Comparison of ENCODE assay signal across 30 cellular contexts in the genomic region with DNA sequence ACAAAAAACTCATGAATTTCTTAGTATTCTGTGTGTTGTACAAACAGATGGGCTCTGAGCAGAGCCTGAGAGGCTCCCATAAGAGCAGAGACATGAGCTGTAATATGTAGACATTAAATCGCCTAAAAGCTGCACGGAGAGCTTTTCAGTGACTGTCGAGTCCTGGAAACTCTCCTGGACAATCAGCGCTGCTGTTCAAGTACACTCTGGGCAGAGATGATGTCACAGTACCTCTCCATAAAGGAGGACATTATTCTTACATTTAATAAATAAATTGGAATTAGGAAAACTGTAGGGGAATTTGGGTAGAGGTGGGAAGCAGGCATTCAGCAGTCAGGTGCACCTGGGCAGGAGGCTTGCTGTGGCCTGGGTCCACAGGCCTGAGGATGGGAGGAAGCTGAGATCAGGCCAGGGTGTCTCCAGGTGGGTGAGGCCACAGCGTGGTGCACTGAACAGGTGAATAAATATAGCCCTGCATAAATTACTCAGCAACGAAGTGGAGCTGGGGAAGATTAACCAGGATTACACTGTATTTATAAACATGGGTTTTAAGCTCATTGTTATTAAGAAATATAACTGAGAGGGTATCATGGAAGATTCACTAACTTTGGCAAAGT. TPM values are rescaled to one million over a fixed set of nuclear protein-coding genes. Genes with fewer than 3 reads are reported as not detected.
DNase-seq lines count a peak whose midpoint lies in the region; ATAC-seq, FAIRE-seq and TF ChIP-seq lines count a peak whose summit lies in the region.
"Had no signal": no experiment of that assay in that cellular context is flagged by ENCODE, and none has a peak within 500 bp of the region (broad histone marks: within the 10 kb centered on the region; RNA-seq: fewer than 3 reads in every experiment).

No MANE protein-coding gene starts in this region.

- no peak for TF ChIP-seq CTCF in GM12878 (IDR thresholded peaks at IDR 0.05 in 2 of 3, conservative IDR thresholded peaks at IDR 0.05 in 1 of 3; ENCODE audit: control insufficient read depth in 2 of 3, extremely low read depth in 1 of 3, insufficient read depth in 1 of 3, low read depth in 3 of 3, low read length in 3 of 3)
- TF ChIP-seq CTCF in A673 (conservative IDR thresholded peaks at IDR 0.05; ENCODE audit: low read depth, low read length), result no peak

- TF ChIP-seq POLR2A in GM12878 (IDR thresholded peaks at IDR 0.05; ENCODE audit: low read depth, low read length), result no peak

- H3K4me2 ChIP-seq in Karpas-422 (ENCODE audit: low read depth, low read length, poor library complexity, severe bottlenecking), result peak overlapping the region; percentile 48
- H3K4me2 ChIP-seq in GM12878 (ENCODE audit: control insufficient read depth, insufficient read depth), result peak overlapping the region; percentile 24; the same call in 1 of the 2 replicates

- H3K36me3 ChIP-seq in Karpas-422 (ENCODE audit: insufficient read depth, low read length) (no peaks in the 10 kb centered on the region), GM12878 (ENCODE audit: control insufficient read depth in 2 of 2, insufficient read depth in 2 of 2, low read length in 1 of 2) (no peaks in the 10 kb centered on the region), A673 (ENCODE audit: insufficient read depth, low read length, poor library complexity, severe bottlenecking) (no peaks in the 10 kb centered on the region)
- H3K36me3 ChIP-seq: adrenal gland, brain microvascular endothelial cell, Peyer's patch, upper lobe of left lung had no signal

- TF ChIP-seq EP300 in GM12878 (IDR thresholded peaks at IDR 0.05; ENCODE audit: borderline replicate concordance in 1 of 2, control insufficient read depth in 1 of 2, low read depth in 2 of 2, low read length in 2 of 2), result no peak

- SMC1A ChIA-PET in GM12878 (lab: Charles Lee; ENCODE audit: uncharacterized antibody, unreplicated experiment), result interaction anchor here (1.0 to 4.4 kb wide), 6 partner anchors 9 to 63 kb away, joined by 3 to 35 read pairs (median 6); no protein-coding TSS in a partner anchor

- RAD21 ChIA-PET in GM12878 (lab: Charles Lee; ENCODE audit: unreplicated experiment), result interaction anchor here (1.4 to 1.6 kb wide), 2 partner anchors 47 to 268 kb away, joined by 3 to 6 read pairs; no protein-coding TSS in a partner anchor

- H3K9ac ChIP-seq in Karpas-422 (ENCODE audit: low read length), result no peak overlapping the region
- H3K9ac ChIP-seq in GM12878 (ENCODE audit: control insufficient read depth, insufficient read depth, low read length), result no peak overlapping the region

- no peak overlapping the region for H2AFZ ChIP-seq in Karpas-422 (ENCODE audit: low read length)
- no peak overlapping the region for H2AFZ ChIP-seq in GM12878 (ENCODE audit: control insufficient read depth, low read depth, low read length)

- H4K20me1 ChIP-seq in Karpas-422 (ENCODE audit: insufficient read depth, low read depth, low read length), result no peaks in the 10 kb centered on the region
- no peaks in the 10 kb centered on the region for H4K20me1 ChIP-seq in GM12878 (ENCODE audit: control insufficient read depth, insufficient read depth)

- H3K9me2 ChIP-seq in Karpas-422 (replicated peaks; ENCODE audit: insufficient read depth, low read length), result no peaks in the 10 kb centered on the region

- FAIRE-seq in GM12878 (lab: Jason Lieb, UNC), result no peak
- FAIRE-seq: endothelial cell of umbilical vein had no signal

- no peak overlapping the region for H3K27ac ChIP-seq in Karpas-422 (ENCODE audit: low read length)
- 0 out of 2 replicates have a peak overlapping the region, but pooled peaks have one; percentile 57 for H3K27ac ChIP-seq in GM12878 (ENCODE audit: control insufficient read depth, insufficient read depth)
- H3K27ac ChIP-seq in A673 (ENCODE audit: low read depth, low read length, poor library complexity, severe bottlenecking), result no peak overlapping the region
- H3K27ac ChIP-seq: adrenal gland, brain microvascular endothelial cell, Peyer's patch, upper lobe of left lung had no signal

- BruUV-seq in GM12878 (replicated peaks; lab: Mats Ljungman, UMichigan), result no TSS peak
- BruUV-seq in A673 (replicated peaks; lab: Mats Ljungman, UMichigan), result no TSS peak

- H3K27me3 ChIP-seq in Karpas-422 (ENCODE audit: low read length), result no peaks in the 10 kb centered on the region
- no peaks in the 10 kb centered on the region for H3K27me3 ChIP-seq in GM12878 (replicated peaks in 1 of 2; ENCODE audit: control insufficient read depth in 2 of 2, insufficient read depth in 2 of 2, low read length in 1 of 2)
- H3K27me3 ChIP-seq in A673 (replicated peaks; ENCODE audit: insufficient read depth, low read depth, low read length, poor library complexity), result no peaks in the 10 kb centered on the region
- H3K27me3 ChIP-seq: adrenal gland, brain microvascular endothelial cell, Peyer's patch, upper lobe of left lung had no signal

- no peaks in the 10 kb centered on the region for H3K79me2 ChIP-seq in Karpas-422 (ENCODE audit: low read length)
- no peaks in the 10 kb centered on the region for H3K79me2 ChIP-seq in GM12878 (ENCODE audit: control insufficient read depth, insufficient read depth, low read length)

- POLR2A ChIA-PET in GM12878 (lab: Charles Lee), result interaction anchor here (0.5 to 2.9 kb wide), 2 partner anchors 12 to 63 kb away, joined by 3 to 9 read pairs; partner anchors contain the start of gene TCL1A
- POLR2A ChIA-PET in A673 (lab: Charles Lee; ENCODE audit: low non-redundant PET), result no interaction called here

- no peak for TF ChIP-seq RAD21 in GM12878 (IDR thresholded peaks at IDR 0.05; ENCODE audit: insufficient read depth, low read depth, low read length)

- WGBS in GM12878 (ENCODE audit: insufficient coverage, insufficient replicate concordance, low lambda C conversion rate, missing lambda C conversion rate), result 65% methylated on average over 6 of the region's 6 CpGs

- H3K9me3 ChIP-seq in Karpas-422 (ENCODE audit: low read length) (no peaks in the 10 kb centered on the region; the same call in 1 of the 2 replicates), GM12878 (replicated peaks; ENCODE audit: control insufficient read depth, insufficient read depth, low read length) (no peaks in the 10 kb centered on the region; the same call in 1 of the 3 replicates), A673 (ENCODE audit: low read depth, low read length, poor library complexity, severe bottlenecking) (no peaks in the 10 kb centered on the region)
- H3K9me3 ChIP-seq: Peyer's patch had no signal

- in situ Hi-C loops in GM12878 (cut with MboI), result no loop called here

- intact Hi-C loops in GM12878 (cut with micrococcal nuclease; ENCODE audit: unreplicated experiment), result loop anchor here (5.0 kb wide), 1 partner anchor 65 kb away; no protein-coding TSS in a partner anchor
- intact Hi-C loops in A673 (cut with micrococcal nuclease; ENCODE audit: unreplicated experiment), result no loop called here

- no peak overlapping the region for H3K4me3 ChIP-seq in Karpas-422 (ENCODE audit: low read length)
- no peak overlapping the region for H3K4me3 ChIP-seq in GM12878
- no peak overlapping the region for H3K4me3 ChIP-seq in A673 (ENCODE audit: low read depth, low read length, poor library complexity, severe bottlenecking)
- H3K4me3 ChIP-seq: adrenal gland, Peyer's patch, upper lobe of left lung had no signal

- no peak for ATAC-seq in GM12878
- ATAC-seq: activated CD8-positive, alpha-beta memory T cell treated with anti-CD3 and anti-CD28 coated beads, Interleukin-2, amount 10 ng/mL, durations not matched to agents 7 days and 5 days; left lobe of liver; right cardiac atrium had no signal

- CTCF ChIA-PET in GM12878 (lab: Yijun Ruan, JAX), result interaction anchor here (0.6 to 4.5 kb wide), 11 partner anchors 9 to 1003 kb away, joined by 3 to 44 read pairs (median 6); no protein-coding TSS in a partner anchor
- CTCF ChIA-PET in A673 (lab: Charles Lee), result no interaction called here

- H3K4me1 ChIP-seq in Karpas-422 (ENCODE audit: low read length), result peaks cover 40% of the 10 kb centered on the region
- H3K4me1 ChIP-seq in GM12878 (ENCODE audit: control insufficient read depth, insufficient read depth, low read length), result peaks cover 45% of the 10 kb centered on the region
- no peaks in the 10 kb centered on the region for H3K4me1 ChIP-seq in A673 (ENCODE audit: insufficient read depth, low read length, poor library complexity, severe bottlenecking)
- H3K4me1 ChIP-seq: adrenal gland, Peyer's patch, upper lobe of left lung had no signal

- DNase-seq in DMS153 treated with DMSO at 0.1 percent for 48 hours (lab: John Stamatoyannopoulos, UW; ENCODE audit: unreplicated experiment), result peak; percentile 26
- no peak for DNase-seq in Karpas-422
- peak; percentile 68 for DNase-seq in NCI-H510A (lab: John Stamatoyannopoulos, UW)
- no peak for DNase-seq in GM12878 (ENCODE audit: low read depth, low spot score)
- DNase-seq in A673 (ENCODE audit: low spot score), result no peak
- no peak for DNase-seq in MV-4-11 (lab: John Stamatoyannopoulos, UW)
- no peak for DNase-seq in DMS79 (lab: John Stamatoyannopoulos, UW)
- DNase-seq: activated CD4-positive, alpha-beta T cell treated with anti-CD3 and anti-CD28 coated beads, Interleukin-2, amount 10 ng/mL, durations not matched to agents 7 days and 5 days; activated CD8-positive, alpha-beta memory T cell treated with anti-CD3 and anti-CD28 coated beads, Interleukin-2, amount 10 ng/mL, durations not matched to agents 7 days and 5 days; activated naive CD4-positive, alpha-beta T cell; activated T-cell treated with anti-CD3 and anti-CD28 coated beads, Interleukin-2, amount 50 U/mL, for 48 hours; adrenal gland; brain microvascular endothelial cell; C1 segment of cervical spinal cord; EL; NCI-H1048; NCI-H2227 treated with DMSO at 0.1 percent for 48 hours; Peyer's patch; posterior cingulate gyrus; right cardiac atrium; SHP77 treated with DMSO at 0.1 percent for 48 hours; stimulated activated CD4-positive, alpha-beta T cell treated with anti-CD3 and anti-CD28 coated beads, Interleukin-2, amount 100 ng/mL, for 24 hours; SW 1271; T1000; upper lobe of left lung had no signal

RNA-seq across cellular contexts. Expression of gene TCL1A, which starts 13.3 kb away (rescaled TPM):
- 24.1 and 52.1 TPM in 2 replicates for total RNA-seq in Karpas-422 (2014; rRNA removed; shearing (Covaris generic); ENCODE audit: low replicate concordance)
- total RNA-seq in GM12878 (2013; cell fraction: nucleolus; rRNA removed), result 0.61 and 1.5 TPM in 2 replicates
- total RNA-seq in GM12878 (2014; rRNA removed) (228 and 246 TPM in 2 replicates), GM12878 (2014; rRNA removed; fragmentation: Illumina TruSeq; extraction: Trizol) (90.1 and 93.6 TPM in 2 replicates), GM12878 (2021) (108 and 109 TPM in 2 replicates), A673 (2021) (not detected in 2 replicates)
- polyA plus RNA-seq in GM12878 (2011; ENCODE audit: low read depth), result 47.1 TPM
- polyA plus RNA-seq in GM12878 (2011; rRNA removed) (3.1 and 5.9 TPM in 2 replicates), GM12878 (2014; fragmentation: Illumina TruSeq; extraction: Trizol) (94.1 and 126 TPM in 2 replicates), GM12878 (2014; fragmentation: Nextera tagmentation; extraction: Ambion mirVana) (10 to 100 TPM; 36.5 to 51.6 TPM), GM12878 (2014; rRNA removed) (250 and 283 TPM in 2 replicates), GM12878 (2016; fragmentation: Nextera tagmentation; extraction: Ambion mirVana) (100 to 1,000 TPM; 118 to 133 TPM)
- 13.4 and 16.6 TPM in 2 replicates for polyA plus RNA-seq in GM12878 (2011; cell fraction: cytosol; rRNA removed)
- 5.7 and 6.7 TPM in 2 replicates for polyA plus RNA-seq in GM12878 (2011; cell fraction: nucleus; rRNA removed)
- 79.6 and 105 TPM in 2 replicates for polyA plus RNA-seq in GM12878 (2012)
- polyA minus RNA-seq in GM12878 (2011; rRNA and poly(A)+ RNA removed), result 6.7 and 13.0 TPM in 2 replicates
- polyA minus RNA-seq in GM12878 (2011; cell fraction: cytosol; rRNA and poly(A)+ RNA removed), result 2.0 and 3.0 TPM in 2 replicates
- polyA minus RNA-seq in GM12878 (2011; cell fraction: nucleus; rRNA and poly(A)+ RNA removed), result 1.3 and 1.6 TPM in 2 replicates
- total RNA-seq: activated CD4-positive, alpha-beta T cell treated with anti-CD3 and anti-CD28 coated beads, Interleukin-2, amount 10 ng/mL, durations not matched to agents 7 days and 5 days; activated CD8-positive, alpha-beta memory T cell treated with anti-CD3 and anti-CD28 coated beads, Interleukin-2, amount 10 ng/mL, durations not matched to agents 7 days and 5 days; cerebellum; endothelial cell of umbilical vein; glomerular endothelial cell; H4; left lobe of liver; right cardiac atrium had no signal
- polyA plus RNA-seq: adrenal gland, endothelial cell of umbilical vein, right cardiac atrium had no signal

RNA-seq across cellular contexts. Expression of gene TCL1B, which starts 41.0 kb away (rescaled TPM):
- total RNA-seq in Karpas-422 (2014; rRNA removed; shearing (Covaris generic); ENCODE audit: low replicate concordance), result 0.37 TPM in 1 of 2 replicates, not detected in the other
- total RNA-seq in GM12878 (2013; cell fraction: nucleolus; rRNA removed), result not detected in 2 replicates
- total RNA-seq in GM12878 (2014; rRNA removed) (0.11 TPM in 2 replicates), GM12878 (2014; rRNA removed; fragmentation: Illumina TruSeq; extraction: Trizol) (not detected in 2 replicates), GM12878 (2021) (not detected in 2 replicates), A673 (2021) (0.83 and 1.1 TPM in 2 replicates)
- 0.64 TPM for polyA plus RNA-seq in GM12878 (2011; ENCODE audit: low read depth)
- polyA plus RNA-seq in GM12878 (2011; rRNA removed) (not detected in 2 replicates), GM12878 (2014; fragmentation: Illumina TruSeq; extraction: Trizol) (0.10 TPM in 1 of 2 replicates, not detected in the other), GM12878 (2014; fragmentation: Nextera tagmentation; extraction: Ambion mirVana) (under 1 TPM; 0.15 to 0.18 TPM), GM12878 (2014; rRNA removed) (not detected in 2 replicates), GM12878 (2016; fragmentation: Nextera tagmentation; extraction: Ambion mirVana) (not detected)
- not detected in 2 replicates for polyA plus RNA-seq in GM12878 (2011; cell fraction: cytosol; rRNA removed)
- polyA plus RNA-seq in GM12878 (2011; cell fraction: nucleus; rRNA removed), result not detected in 2 replicates
- 0.88 and 0.91 TPM in 2 replicates for polyA plus RNA-seq in GM12878 (2012)
- polyA minus RNA-seq in GM12878 (2011; rRNA and poly(A)+ RNA removed), result not detected in 2 replicates
- polyA minus RNA-seq in GM12878 (2011; cell fraction: cytosol; rRNA and poly(A)+ RNA removed), result not detected in 2 replicates
- polyA minus RNA-seq in GM12878 (2011; cell fraction: nucleus; rRNA and poly(A)+ RNA removed), result not detected in 2 replicates
- total RNA-seq: activated CD4-positive, alpha-beta T cell treated with anti-CD3 and anti-CD28 coated beads, Interleukin-2, amount 10 ng/mL, durations not matched to agents 7 days and 5 days; activated CD8-positive, alpha-beta memory T cell treated with anti-CD3 and anti-CD28 coated beads, Interleukin-2, amount 10 ng/mL, durations not matched to agents 7 days and 5 days; adrenal gland; cerebellum; endothelial cell of umbilical vein; glomerular endothelial cell; H4; left lobe of liver; Peyer's patch; right cardiac atrium; upper lobe of left lung had no signal
- polyA plus RNA-seq: endothelial cell of umbilical vein, right cardiac atrium had no signal

Comparison
In these comparisons a context has a peak if more than half of its experiments do, and no peak if none do; other contexts are left out.
1. DNase-seq: peak in DMS153 treated with DMSO at 0.1 percent for 48 hours (single experiment) and NCI-H510A (single experiment); none in Karpas-422 (single experiment), GM12878 (single experiment), A673 (single experiment), MV-4-11 (single experiment) and DMS79 (single experiment).